In the genomic region with DNA sequence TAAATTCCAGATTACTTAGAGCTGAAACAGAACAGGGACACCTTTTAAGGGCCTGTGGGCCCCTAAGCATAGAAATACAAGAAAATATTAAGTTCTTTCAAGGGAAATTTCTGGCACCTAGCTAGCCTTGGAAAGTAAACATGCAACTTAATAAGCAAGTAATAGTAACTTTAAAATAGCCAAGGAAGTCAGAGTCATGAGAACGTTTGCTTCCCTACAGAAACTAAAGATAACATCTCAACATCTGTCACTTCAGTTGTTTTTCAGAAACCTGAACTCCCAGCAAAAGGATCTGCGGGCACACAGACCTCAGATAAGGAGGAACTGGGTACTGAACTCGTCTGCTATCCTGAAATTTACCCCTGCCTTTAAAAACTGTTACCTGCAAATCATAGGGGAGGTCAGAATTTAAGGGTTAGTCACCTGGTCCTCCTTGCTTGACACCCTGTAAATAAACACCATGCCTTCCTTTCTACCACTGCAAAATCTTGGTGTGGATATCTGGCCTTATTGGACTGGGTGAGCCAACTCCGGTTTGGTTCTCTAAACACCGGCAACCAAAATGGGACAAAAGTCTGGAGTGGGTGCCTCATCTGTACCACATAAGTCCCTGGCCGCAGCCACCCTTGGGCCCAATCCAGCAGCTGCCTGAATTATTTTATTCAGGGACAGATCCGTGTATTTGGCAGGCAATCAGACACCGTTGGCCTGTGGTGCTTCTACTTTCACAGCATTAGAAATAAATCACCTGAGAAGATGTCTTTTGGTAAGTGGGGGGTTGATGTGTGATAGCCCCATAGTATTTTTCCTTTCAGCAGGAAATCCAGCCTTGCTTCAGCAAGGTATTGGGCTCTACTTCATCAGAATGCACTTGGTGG, we compare ENCODE assay signal across 1 cellular context.
TF ChIP-seq lines count a peak whose summit lies in the region.

No MANE protein-coding gene starts in this region.

TF ChIP-seq in K562, 482 proteins besides CTCF, POLR2A, EP300 and RAD21 (continued from another document and continues in another):
- TF ChIP-seq, protein P1, sequence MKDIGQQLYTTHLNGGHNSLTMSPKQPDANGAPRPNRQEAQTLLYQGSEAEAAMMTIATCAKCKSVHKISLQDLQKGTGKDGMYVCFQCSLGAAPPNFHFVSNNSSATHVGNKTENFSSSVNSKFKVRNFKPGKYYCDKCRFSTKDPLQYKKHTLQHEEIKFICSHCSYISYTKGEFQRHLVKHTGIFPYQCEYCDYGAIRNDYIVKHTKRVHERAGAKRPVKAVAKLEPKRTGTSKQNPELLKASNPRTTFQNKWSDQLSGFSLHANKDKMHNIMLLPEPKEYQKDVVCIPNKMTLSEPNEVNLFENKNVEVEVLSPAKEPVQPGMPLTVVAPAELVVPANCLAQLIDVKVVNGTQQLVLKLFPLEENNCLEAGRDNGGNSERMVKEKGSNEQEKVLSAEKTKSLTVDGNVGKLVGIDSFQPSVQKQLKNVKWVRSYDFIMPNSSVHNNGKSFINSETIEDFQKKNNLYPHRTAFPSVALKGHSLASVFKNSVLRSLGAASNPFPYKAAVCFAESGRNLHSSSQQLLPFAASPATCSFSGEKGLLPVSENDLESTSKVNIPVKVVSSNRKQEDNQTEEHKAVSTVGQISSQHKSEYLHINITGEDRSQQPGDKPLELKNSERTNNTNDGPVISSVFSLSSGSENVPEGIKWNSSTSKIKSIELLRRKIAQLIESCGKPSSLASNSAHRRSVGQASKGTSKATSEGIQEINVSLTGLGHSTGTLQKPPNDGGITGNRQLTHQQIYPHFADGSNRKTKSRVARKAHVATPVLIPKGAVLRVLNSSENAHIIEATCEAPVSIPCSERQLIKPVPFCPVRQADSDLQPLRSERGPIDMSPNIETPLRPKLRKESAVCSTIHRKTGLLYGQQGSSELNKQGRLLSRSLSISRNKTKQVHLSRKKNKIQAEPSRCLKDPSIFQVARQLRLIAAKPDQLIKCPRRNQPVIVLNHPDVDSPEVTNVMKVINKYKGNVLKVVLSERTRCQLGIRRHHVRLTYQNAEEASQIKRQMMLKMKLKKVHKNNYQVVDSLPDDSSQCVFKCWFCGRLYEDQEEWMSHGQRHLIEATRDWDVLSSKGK (CRISPR knock-in tag; IDR thresholded peaks at IDR 0.05), result no peak
- TF ChIP-seq, protein P2, sequence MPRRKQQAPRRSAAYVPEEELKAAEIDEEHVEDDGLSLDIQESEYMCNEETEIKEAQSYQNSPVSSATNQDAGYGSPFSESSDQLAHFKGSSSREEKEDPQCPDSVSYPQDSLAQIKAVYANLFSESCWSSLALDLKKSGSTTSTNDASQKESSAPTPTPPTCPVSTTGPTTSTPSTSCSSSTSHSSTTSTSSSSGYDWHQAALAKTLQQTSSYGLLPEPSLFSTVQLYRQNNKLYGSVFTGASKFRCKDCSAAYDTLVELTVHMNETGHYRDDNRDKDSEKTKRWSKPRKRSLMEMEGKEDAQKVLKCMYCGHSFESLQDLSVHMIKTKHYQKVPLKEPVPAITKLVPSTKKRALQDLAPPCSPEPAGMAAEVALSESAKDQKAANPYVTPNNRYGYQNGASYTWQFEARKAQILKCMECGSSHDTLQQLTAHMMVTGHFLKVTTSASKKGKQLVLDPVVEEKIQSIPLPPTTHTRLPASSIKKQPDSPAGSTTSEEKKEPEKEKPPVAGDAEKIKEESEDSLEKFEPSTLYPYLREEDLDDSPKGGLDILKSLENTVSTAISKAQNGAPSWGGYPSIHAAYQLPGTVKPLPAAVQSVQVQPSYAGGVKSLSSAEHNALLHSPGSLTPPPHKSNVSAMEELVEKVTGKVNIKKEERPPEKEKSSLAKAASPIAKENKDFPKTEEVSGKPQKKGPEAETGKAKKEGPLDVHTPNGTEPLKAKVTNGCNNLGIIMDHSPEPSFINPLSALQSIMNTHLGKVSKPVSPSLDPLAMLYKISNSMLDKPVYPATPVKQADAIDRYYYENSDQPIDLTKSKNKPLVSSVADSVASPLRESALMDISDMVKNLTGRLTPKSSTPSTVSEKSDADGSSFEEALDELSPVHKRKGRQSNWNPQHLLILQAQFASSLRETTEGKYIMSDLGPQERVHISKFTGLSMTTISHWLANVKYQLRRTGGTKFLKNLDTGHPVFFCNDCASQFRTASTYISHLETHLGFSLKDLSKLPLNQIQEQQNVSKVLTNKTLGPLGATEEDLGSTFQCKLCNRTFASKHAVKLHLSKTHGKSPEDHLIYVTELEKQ (CRISPR knock-in tag; IDR thresholded peaks at IDR 0.05), result no peak
- TF ChIP-seq, protein P3, sequence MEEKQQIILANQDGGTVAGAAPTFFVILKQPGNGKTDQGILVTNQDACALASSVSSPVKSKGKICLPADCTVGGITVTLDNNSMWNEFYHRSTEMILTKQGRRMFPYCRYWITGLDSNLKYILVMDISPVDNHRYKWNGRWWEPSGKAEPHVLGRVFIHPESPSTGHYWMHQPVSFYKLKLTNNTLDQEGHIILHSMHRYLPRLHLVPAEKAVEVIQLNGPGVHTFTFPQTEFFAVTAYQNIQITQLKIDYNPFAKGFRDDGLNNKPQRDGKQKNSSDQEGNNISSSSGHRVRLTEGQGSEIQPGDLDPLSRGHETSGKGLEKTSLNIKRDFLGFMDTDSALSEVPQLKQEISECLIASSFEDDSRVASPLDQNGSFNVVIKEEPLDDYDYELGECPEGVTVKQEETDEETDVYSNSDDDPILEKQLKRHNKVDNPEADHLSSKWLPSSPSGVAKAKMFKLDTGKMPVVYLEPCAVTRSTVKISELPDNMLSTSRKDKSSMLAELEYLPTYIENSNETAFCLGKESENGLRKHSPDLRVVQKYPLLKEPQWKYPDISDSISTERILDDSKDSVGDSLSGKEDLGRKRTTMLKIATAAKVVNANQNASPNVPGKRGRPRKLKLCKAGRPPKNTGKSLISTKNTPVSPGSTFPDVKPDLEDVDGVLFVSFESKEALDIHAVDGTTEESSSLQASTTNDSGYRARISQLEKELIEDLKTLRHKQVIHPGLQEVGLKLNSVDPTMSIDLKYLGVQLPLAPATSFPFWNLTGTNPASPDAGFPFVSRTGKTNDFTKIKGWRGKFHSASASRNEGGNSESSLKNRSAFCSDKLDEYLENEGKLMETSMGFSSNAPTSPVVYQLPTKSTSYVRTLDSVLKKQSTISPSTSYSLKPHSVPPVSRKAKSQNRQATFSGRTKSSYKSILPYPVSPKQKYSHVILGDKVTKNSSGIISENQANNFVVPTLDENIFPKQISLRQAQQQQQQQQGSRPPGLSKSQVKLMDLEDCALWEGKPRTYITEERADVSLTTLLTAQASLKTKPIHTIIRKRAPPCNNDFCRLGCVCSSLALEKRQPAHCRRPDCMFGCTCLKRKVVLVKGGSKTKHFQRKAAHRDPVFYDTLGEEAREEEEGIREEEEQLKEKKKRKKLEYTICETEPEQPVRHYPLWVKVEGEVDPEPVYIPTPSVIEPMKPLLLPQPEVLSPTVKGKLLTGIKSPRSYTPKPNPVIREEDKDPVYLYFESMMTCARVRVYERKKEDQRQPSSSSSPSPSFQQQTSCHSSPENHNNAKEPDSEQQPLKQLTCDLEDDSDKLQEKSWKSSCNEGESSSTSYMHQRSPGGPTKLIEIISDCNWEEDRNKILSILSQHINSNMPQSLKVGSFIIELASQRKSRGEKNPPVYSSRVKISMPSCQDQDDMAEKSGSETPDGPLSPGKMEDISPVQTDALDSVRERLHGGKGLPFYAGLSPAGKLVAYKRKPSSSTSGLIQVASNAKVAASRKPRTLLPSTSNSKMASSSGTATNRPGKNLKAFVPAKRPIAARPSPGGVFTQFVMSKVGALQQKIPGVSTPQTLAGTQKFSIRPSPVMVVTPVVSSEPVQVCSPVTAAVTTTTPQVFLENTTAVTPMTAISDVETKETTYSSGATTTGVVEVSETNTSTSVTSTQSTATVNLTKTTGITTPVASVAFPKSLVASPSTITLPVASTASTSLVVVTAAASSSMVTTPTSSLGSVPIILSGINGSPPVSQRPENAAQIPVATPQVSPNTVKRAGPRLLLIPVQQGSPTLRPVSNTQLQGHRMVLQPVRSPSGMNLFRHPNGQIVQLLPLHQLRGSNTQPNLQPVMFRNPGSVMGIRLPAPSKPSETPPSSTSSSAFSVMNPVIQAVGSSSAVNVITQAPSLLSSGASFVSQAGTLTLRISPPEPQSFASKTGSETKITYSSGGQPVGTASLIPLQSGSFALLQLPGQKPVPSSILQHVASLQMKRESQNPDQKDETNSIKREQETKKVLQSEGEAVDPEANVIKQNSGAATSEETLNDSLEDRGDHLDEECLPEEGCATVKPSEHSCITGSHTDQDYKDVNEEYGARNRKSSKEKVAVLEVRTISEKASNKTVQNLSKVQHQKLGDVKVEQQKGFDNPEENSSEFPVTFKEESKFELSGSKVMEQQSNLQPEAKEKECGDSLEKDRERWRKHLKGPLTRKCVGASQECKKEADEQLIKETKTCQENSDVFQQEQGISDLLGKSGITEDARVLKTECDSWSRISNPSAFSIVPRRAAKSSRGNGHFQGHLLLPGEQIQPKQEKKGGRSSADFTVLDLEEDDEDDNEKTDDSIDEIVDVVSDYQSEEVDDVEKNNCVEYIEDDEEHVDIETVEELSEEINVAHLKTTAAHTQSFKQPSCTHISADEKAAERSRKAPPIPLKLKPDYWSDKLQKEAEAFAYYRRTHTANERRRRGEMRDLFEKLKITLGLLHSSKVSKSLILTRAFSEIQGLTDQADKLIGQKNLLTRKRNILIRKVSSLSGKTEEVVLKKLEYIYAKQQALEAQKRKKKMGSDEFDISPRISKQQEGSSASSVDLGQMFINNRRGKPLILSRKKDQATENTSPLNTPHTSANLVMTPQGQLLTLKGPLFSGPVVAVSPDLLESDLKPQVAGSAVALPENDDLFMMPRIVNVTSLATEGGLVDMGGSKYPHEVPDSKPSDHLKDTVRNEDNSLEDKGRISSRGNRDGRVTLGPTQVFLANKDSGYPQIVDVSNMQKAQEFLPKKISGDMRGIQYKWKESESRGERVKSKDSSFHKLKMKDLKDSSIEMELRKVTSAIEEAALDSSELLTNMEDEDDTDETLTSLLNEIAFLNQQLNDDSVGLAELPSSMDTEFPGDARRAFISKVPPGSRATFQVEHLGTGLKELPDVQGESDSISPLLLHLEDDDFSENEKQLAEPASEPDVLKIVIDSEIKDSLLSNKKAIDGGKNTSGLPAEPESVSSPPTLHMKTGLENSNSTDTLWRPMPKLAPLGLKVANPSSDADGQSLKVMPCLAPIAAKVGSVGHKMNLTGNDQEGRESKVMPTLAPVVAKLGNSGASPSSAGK (IDR thresholded peaks at IDR 0.05), result no peak; the same call in 1 of the 2 replicates
- peak in 1 of 2 experiments; percentile 77; a peak in 2 of 4 replicates for TF ChIP-seq ZMIZ1 (IDR thresholded peaks at IDR 0.05; ENCODE audit: low read depth in 2 of 2, low read length in 2 of 2)
- TF ChIP-seq NEUROD1 (IDR thresholded peaks at IDR 0.05; ENCODE audit: borderline replicate concordance, low read depth, low read length, partially characterized antibody), result no peak
- peak; percentile 24; the same call in 1 of the 2 replicates for TF ChIP-seq ATF3 (IDR thresholded peaks at IDR 0.05)
- TF ChIP-seq ATF3 (CRISPR knock-in tag; conservative IDR thresholded peaks at IDR 0.05), result no peak
